Comparison of ENCODE assay signal across 1 cellular context in genomic region chr9:136204838-136205706, GRCh38.
A peak's percentile ranks its signal among the peaks of the same experiment; 100 is the strongest.
TF ChIP-seq lines count a peak whose summit lies in the region.

LHX3 (minus strand) TSS chr9:136205128; CDS start chr9:136205012, 116 bp downstream.

TF ChIP-seq in HepG2, 621 proteins besides CTCF, POLR2A, EP300 and RAD21 (continued from another document and continues in another):
- TF ChIP-seq NFAT5 (CRISPR knock-in tag; IDR thresholded peaks at IDR 0.05) (0 out of 2 replicates have a peak, but pooled peaks have one; percentile 73), ZNF430 (CRISPR knock-in tag; IDR thresholded peaks at IDR 0.05) (0 out of 2 replicates have a peak, but pooled peaks have one; percentile 41), ZNF780A (CRISPR knock-in tag; IDR thresholded peaks at IDR 0.05) (no peak), EED (CRISPR knock-in tag; IDR thresholded peaks at IDR 0.05) (0 out of 2 replicates have a peak, but pooled peaks have one; percentile 55), ZNF563 (CRISPR knock-in tag; IDR thresholded peaks at IDR 0.05) (no peak), SKIL (CRISPR knock-in tag; IDR thresholded peaks at IDR 0.05; ENCODE audit: borderline replicate concordance) (no peak), ZNF772 (CRISPR knock-in tag; IDR thresholded peaks at IDR 0.05) (peak; percentile 35; the same call in 1 of the 2 replicates), TRIM24 (CRISPR knock-in tag; IDR thresholded peaks at IDR 0.05) (no peak), NCOA1 (CRISPR knock-in tag; IDR thresholded peaks at IDR 0.05) (no peak), ZNF235 (CRISPR knock-in tag; IDR thresholded peaks at IDR 0.05; ENCODE audit: borderline replicate concordance) (no peak), ZBTB39 (CRISPR knock-in tag; IDR thresholded peaks at IDR 0.05) (no peak), ZNF768 (CRISPR knock-in tag; IDR thresholded peaks at IDR 0.05) (0 out of 2 replicates have a peak, but pooled peaks have one; percentile 35), BRCA1 (CRISPR knock-in tag; IDR thresholded peaks at IDR 0.05) (0 out of 2 replicates have a peak, but pooled peaks have one; percentile 60), ZNF335 (CRISPR knock-in tag; IDR thresholded peaks at IDR 0.05) (no peak), POGK (CRISPR knock-in tag; conservative IDR thresholded peaks at IDR 0.05) (0 out of 2 replicates have a peak, but pooled peaks have one; percentile 20), SALL2 (CRISPR knock-in tag; IDR thresholded peaks at IDR 0.05) (peak; percentile 73; the same call in 1 of the 2 replicates), KDM2A (CRISPR knock-in tag; IDR thresholded peaks at IDR 0.05; ENCODE audit: borderline replicate concordance, low read depth) (peak; percentile 78; the same call in 1 of the 2 replicates), ZNF781 (CRISPR knock-in tag; IDR thresholded peaks at IDR 0.05; ENCODE audit: borderline replicate concordance, not compliant biosample characterization) (no peak), ZNF30 (CRISPR knock-in tag; IDR thresholded peaks at IDR 0.05) (no peak), ZNF543 (CRISPR knock-in tag; IDR thresholded peaks at IDR 0.05) (0 out of 2 replicates have a peak, but pooled peaks have one; percentile 32), ERF (CRISPR knock-in tag; IDR thresholded peaks at IDR 0.05) (0 out of 2 replicates have a peak, but pooled peaks have one; percentile 60), ZBTB44 (CRISPR knock-in tag; IDR thresholded peaks at IDR 0.05) (peak; percentile 60; the same call in 1 of the 2 replicates), ZSCAN9 (CRISPR knock-in tag; IDR thresholded peaks at IDR 0.05; ENCODE audit: borderline replicate concordance) (peak; percentile 58; the same call in 1 of the 2 replicates), ZBTB25 (CRISPR knock-in tag; IDR thresholded peaks at IDR 0.05) (no peak), GATAD1 (CRISPR knock-in tag; IDR thresholded peaks at IDR 0.05) (0 out of 2 replicates have a peak, but pooled peaks have one; percentile 36), ELF1 (CRISPR knock-in tag; IDR thresholded peaks at IDR 0.05) (no peak), FOXO1 (CRISPR knock-in tag; IDR thresholded peaks at IDR 0.05) (0 out of 2 replicates have a peak, but pooled peaks have one; percentile 26), ZNF749 (CRISPR knock-in tag; IDR thresholded peaks at IDR 0.05; ENCODE audit: borderline replicate concordance) (0 out of 2 replicates have a peak, but pooled peaks have one; percentile 53), HMGA1 (CRISPR knock-in tag; conservative IDR thresholded peaks at IDR 0.05) (no peak), SMYD3 (CRISPR knock-in tag; IDR thresholded peaks at IDR 0.05) (no peak), DNMT1 (CRISPR knock-in tag; IDR thresholded peaks at IDR 0.05) (no peak), AHDC1 (CRISPR knock-in tag; IDR thresholded peaks at IDR 0.05; ENCODE audit: borderline replicate concordance) (no peak), SOX5 (CRISPR knock-in tag; IDR thresholded peaks at IDR 0.05; ENCODE audit: borderline replicate concordance) (no peak), MXD3 (CRISPR knock-in tag; IDR thresholded peaks at IDR 0.05) (peak; percentile 53; the same call in 1 of the 2 replicates), NKX3-1 (CRISPR knock-in tag; IDR thresholded peaks at IDR 0.05) (peak; percentile 74; the same call in 1 of the 2 replicates), ZFY (CRISPR knock-in tag; IDR thresholded peaks at IDR 0.05) (peak; percentile 40; the same call in 1 of the 2 replicates), ATF4 (CRISPR knock-in tag; IDR thresholded peaks at IDR 0.05) (no peak), ATAD3A (CRISPR knock-in tag; IDR thresholded peaks at IDR 0.05) (0 out of 2 replicates have a peak, but pooled peaks have one; percentile 57), ZNF792 (CRISPR knock-in tag; IDR thresholded peaks at IDR 0.05) (peak; percentile 54; the same call in 1 of the 2 replicates)
